20 cellular contexts compared by ENCODE assay signal in genomic region chr2:85414761-85415498, GRCh38. TPM values are rescaled to one million over a fixed set of nuclear protein-coding genes. Genes with fewer than 3 reads are reported as not detected.
DNase-seq lines count a peak whose midpoint lies in the region; ATAC-seq and TF ChIP-seq lines count a peak whose summit lies in the region.
"Had no signal": no experiment of that assay in that cellular context is flagged by ENCODE, and none has a peak within 500 bp of the region (broad histone marks: within the 10 kb centered on the region; RNA-seq: fewer than 3 reads in every experiment).

No MANE protein-coding gene starts in this region.

- CTCF ChIA-PET in A673 (lab: Charles Lee) = interaction anchor here (0.9 kb wide), 1 partner anchor 124 kb away, joined by 5 read pairs; the partner anchor contains the start of gene MAT2A

- no peak overlapping the region for H3K4me3 ChIP-seq in right cardiac atrium (ENCODE audit: low read length)
- H3K4me3 ChIP-seq in A673 (ENCODE audit: low read depth, low read length, poor library complexity, severe bottlenecking) = no peak overlapping the region

- no peaks in the 10 kb centered on the region for H3K27me3 ChIP-seq in right cardiac atrium (ENCODE audit: control insufficient read depth, insufficient read depth)
- H3K27me3 ChIP-seq in A673 (replicated peaks; ENCODE audit: insufficient read depth, low read depth, low read length, poor library complexity) = no peaks in the 10 kb centered on the region
- H3K27me3 ChIP-seq: neutrophil had no signal

- TF ChIP-seq CTCF in mesothelial cell of epicardium (IDR thresholded peaks at IDR 0.05; ENCODE audit: unreplicated experiment) = no peak
- TF ChIP-seq CTCF in A673 (conservative IDR thresholded peaks at IDR 0.05; ENCODE audit: low read depth, low read length) = no peak

- POLR2A ChIA-PET in A673 (lab: Charles Lee; ENCODE audit: low non-redundant PET) = no interaction called here

- H3K36me3 ChIP-seq in A673 (ENCODE audit: insufficient read depth, low read length, poor library complexity, severe bottlenecking) = no peaks in the 10 kb centered on the region
- H3K36me3 ChIP-seq: esophagus muscularis mucosa, left ventricle myocardium inferior, neutrophil had no signal

- no peak overlapping the region for H3K27ac ChIP-seq in right cardiac atrium (ENCODE audit: low read length)
- H3K27ac ChIP-seq in A673 (ENCODE audit: low read depth, low read length, poor library complexity, severe bottlenecking) = no peak overlapping the region
- H3K27ac ChIP-seq: HL-60, left ventricle myocardium inferior, neutrophil had no signal

- intact Hi-C loops in right cardiac atrium (cut with DNase I) = no loop called here
- intact Hi-C loops in A673 (cut with micrococcal nuclease; ENCODE audit: unreplicated experiment) = no loop called here

- no peak for ATAC-seq in activated naive CD8-positive, alpha-beta T cell treated with anti-CD3 and anti-CD28 coated beads, Interleukin-2, amount 50 U/mL, for 24 hours
- ATAC-seq in GM18519 (IDR thresholded peaks at IDR 0.05; ENCODE audit: low FRiP score, unreplicated experiment) = no peak
- no peak for ATAC-seq in right cardiac atrium
- no peak for ATAC-seq in HG03139 (IDR thresholded peaks at IDR 0.05; ENCODE audit: unreplicated experiment)
- ATAC-seq: stimulated activated naive CD8-positive, alpha-beta T cell treated with anti-CD3 and anti-CD28 coated beads, Interleukin-15, amount 100 ng/mL, for 72 hours had no signal

- no peaks in the 10 kb centered on the region for H3K4me1 ChIP-seq in right cardiac atrium (ENCODE audit: control insufficient read depth, insufficient read depth, low read length)
- peaks cover 44% of the 10 kb centered on the region for H3K4me1 ChIP-seq in A673 (ENCODE audit: insufficient read depth, low read length, poor library complexity, severe bottlenecking)

- peak overlapping the region; percentile 33 for H3K4me3 Mint-ChIP-seq in activated naive CD8-positive, alpha-beta T cell
- no peak overlapping the region for H3K4me3 Mint-ChIP-seq in activated naive CD8-positive, alpha-beta T cell treated with anti-CD3 and anti-CD28 coated beads for 36 hours
- no peak overlapping the region for H3K4me3 Mint-ChIP-seq in activated naive CD8-positive, alpha-beta T cell treated with anti-CD3 and anti-CD28 coated beads, Interleukin-2, amount 50 U/mL, for 24 hours
- peak overlapping the region; percentile 42 for H3K4me3 Mint-ChIP-seq in mesothelial cell of epicardium
- H3K4me3 Mint-ChIP-seq: central memory CD8-positive, alpha-beta T cell had no signal

- no peak for DNase-seq in activated naive CD8-positive, alpha-beta T cell treated with anti-CD3 and anti-CD28 coated beads for 36 hours
- no peak for DNase-seq in activated naive CD8-positive, alpha-beta T cell treated with anti-CD3 and anti-CD28 coated beads, Interleukin-2, amount 50 U/mL, for 24 hours
- no peak for DNase-seq in mesothelial cell of epicardium (ENCODE audit: low spot score in 2 of 2, unreplicated experiment in 2 of 2)
- DNase-seq in right cardiac atrium = no peak
- no peak for DNase-seq in A673 (ENCODE audit: low spot score)
- DNase-seq: activated naive CD4-positive, alpha-beta T cell treated with anti-CD3 and anti-CD28 coated beads, Interleukin-2, amount 50 U/mL, for 16 hours; DMS 273 treated with DMSO at 0.1 percent for 48 hours; hippocampal formation; left ventricle myocardium inferior; NCI-H2081; NCI-H774; SHP77 treated with DMSO at 0.1 percent for 48 hours; stimulated activated naive CD8-positive, alpha-beta T cell treated with anti-CD3 and anti-CD28 coated beads, Interleukin-15, amount 100 ng/mL, for 72 hours had no signal

- no peaks in the 10 kb centered on the region for H3K27me3 Mint-ChIP-seq in activated naive CD8-positive, alpha-beta T cell
- H3K27me3 Mint-ChIP-seq in activated naive CD8-positive, alpha-beta T cell treated with anti-CD3 and anti-CD28 coated beads for 36 hours = peaks cover 3% of the 10 kb centered on the region
- H3K27me3 Mint-ChIP-seq in activated naive CD8-positive, alpha-beta T cell treated with anti-CD3 and anti-CD28 coated beads, Interleukin-2, amount 50 U/mL, for 24 hours = no peaks in the 10 kb centered on the region
- H3K27me3 Mint-ChIP-seq in mesothelial cell of epicardium (ENCODE audit: low read depth) = no peaks in the 10 kb centered on the region
- H3K27me3 Mint-ChIP-seq: stimulated activated naive CD8-positive, alpha-beta T cell treated with anti-CD3 and anti-CD28 coated beads, Interleukin-15, amount 100 ng/mL, for 72 hours had no signal

- H3K9me3 Mint-ChIP-seq in activated naive CD8-positive, alpha-beta T cell (ENCODE audit: low read depth) = no peaks in the 10 kb centered on the region
- H3K9me3 Mint-ChIP-seq in activated naive CD8-positive, alpha-beta T cell treated with anti-CD3 and anti-CD28 coated beads for 36 hours = no peaks in the 10 kb centered on the region
- H3K9me3 Mint-ChIP-seq in activated naive CD8-positive, alpha-beta T cell treated with anti-CD3 and anti-CD28 coated beads, Interleukin-2, amount 50 U/mL, for 24 hours = no peaks in the 10 kb centered on the region
- H3K9me3 Mint-ChIP-seq in mesothelial cell of epicardium = no peaks in the 10 kb centered on the region
- H3K9me3 Mint-ChIP-seq: central memory CD8-positive, alpha-beta T cell; stimulated activated naive CD8-positive, alpha-beta T cell treated with anti-CD3 and anti-CD28 coated beads, Interleukin-15, amount 100 ng/mL, for 72 hours had no signal

- H3K4me1 Mint-ChIP-seq in activated naive CD8-positive, alpha-beta T cell (ENCODE audit: low read depth) = peaks cover 32% of the 10 kb centered on the region
- peaks cover 40% of the 10 kb centered on the region for H3K4me1 Mint-ChIP-seq in activated naive CD8-positive, alpha-beta T cell treated with anti-CD3 and anti-CD28 coated beads for 36 hours
- peaks cover 56% of the 10 kb centered on the region for H3K4me1 Mint-ChIP-seq in activated naive CD8-positive, alpha-beta T cell treated with anti-CD3 and anti-CD28 coated beads, Interleukin-2, amount 50 U/mL, for 24 hours
- H3K4me1 Mint-ChIP-seq in mesothelial cell of epicardium = peaks cover 40% of the 10 kb centered on the region

- no peaks in the 10 kb centered on the region for H3K36me3 Mint-ChIP-seq in activated naive CD8-positive, alpha-beta T cell
- H3K36me3 Mint-ChIP-seq in activated naive CD8-positive, alpha-beta T cell treated with anti-CD3 and anti-CD28 coated beads for 36 hours = no peaks in the 10 kb centered on the region
- no peaks in the 10 kb centered on the region for H3K36me3 Mint-ChIP-seq in activated naive CD8-positive, alpha-beta T cell treated with anti-CD3 and anti-CD28 coated beads, Interleukin-2, amount 50 U/mL, for 24 hours (ENCODE audit: low read depth)
- no peaks in the 10 kb centered on the region for H3K36me3 Mint-ChIP-seq in mesothelial cell of epicardium

- H3K9me3 ChIP-seq in right cardiac atrium (ENCODE audit: control insufficient read depth, low read length) = no peaks in the 10 kb centered on the region
- no peaks in the 10 kb centered on the region for H3K9me3 ChIP-seq in A673 (ENCODE audit: low read depth, low read length, poor library complexity, severe bottlenecking)
- H3K9me3 ChIP-seq: esophagus muscularis mucosa, left ventricle myocardium inferior, neutrophil had no signal

- no TSS peak for BruUV-seq in A673 (replicated peaks; lab: Mats Ljungman, UMichigan)

- no peak overlapping the region for H3K27ac Mint-ChIP-seq in activated naive CD8-positive, alpha-beta T cell
- H3K27ac Mint-ChIP-seq in activated naive CD8-positive, alpha-beta T cell treated with anti-CD3 and anti-CD28 coated beads for 36 hours = no peak overlapping the region
- peak overlapping the region; percentile 44 for H3K27ac Mint-ChIP-seq in activated naive CD8-positive, alpha-beta T cell treated with anti-CD3 and anti-CD28 coated beads, Interleukin-2, amount 50 U/mL, for 24 hours
- H3K27ac Mint-ChIP-seq in mesothelial cell of epicardium = peak overlapping the region; percentile 32
- H3K27ac Mint-ChIP-seq: stimulated activated naive CD8-positive, alpha-beta T cell treated with anti-CD3 and anti-CD28 coated beads, Interleukin-15, amount 100 ng/mL, for 72 hours had no signal

- whole genome bisulfite sequencing in right cardiac atrium = 90% methylated on average over 7 of the region's 7 CpGs

RNA-seq across cellular contexts. Expression of gene SH2D6, which starts 3.6 kb away (rescaled TPM):
- total RNA-seq in activated naive CD8-positive, alpha-beta T cell treated with anti-CD3 and anti-CD28 coated beads for 36 hours = 1 to 10 TPM in 1 of 2 experiments, under 1 TPM in 1; 0.74 to 1.2 TPM
- total RNA-seq in mesothelial cell of epicardium = 0.35 to 0.79 TPM (median 0.38 TPM) in 3 replicates
- total RNA-seq in right cardiac atrium = under 1 TPM in 3 of 4 donors, not detected in 1; 0.34 to 0.75 (median 0.62) TPM
- polyA plus RNA-seq in right cardiac atrium = 0.29 TPM
- 0.52 and 1.1 TPM in 2 replicates for total RNA-seq in A673 (2021)
- total RNA-seq: esophagus muscularis mucosa, left ventricle myocardium inferior had no signal

RNA-seq across cellular contexts. Expression of gene CAPG, which starts 4.8 kb away (rescaled TPM):
- 10 to 100 TPM; 18.1 to 19.8 TPM for total RNA-seq in activated naive CD8-positive, alpha-beta T cell treated with anti-CD3 and anti-CD28 coated beads for 36 hours
- total RNA-seq in mesothelial cell of epicardium (86.3 to 92.4 TPM (median 89.2 TPM) in 3 replicates), right cardiac atrium (10 to 100 TPM in 2 of 4 donors, 1 to 10 TPM in 2; 6.8 to 15.6 (median 12.3) TPM), A673 (2021) (152 and 156 TPM in 2 replicates)
- polyA plus RNA-seq in right cardiac atrium = 13.2 TPM

Comparison
In these comparisons a context has a peak if more than half of its experiments do, and no peak if none do; other contexts are left out.
1. H3K27ac Mint-ChIP-seq: peak in activated naive CD8-positive, alpha-beta T cell treated with anti-CD3 and anti-CD28 coated beads, Interleukin-2, amount 50 U/mL, for 24 hours (single experiment) and mesothelial cell of epicardium (single experiment); none in activated naive CD8-positive, alpha-beta T cell (single experiment) and activated naive CD8-positive, alpha-beta T cell treated with anti-CD3 and anti-CD28 coated beads for 36 hours (single experiment).
2. H3K4me3 Mint-ChIP-seq: peak in activated naive CD8-positive, alpha-beta T cell (single experiment) and mesothelial cell of epicardium (single experiment); none in activated naive CD8-positive, alpha-beta T cell treated with anti-CD3 and anti-CD28 coated beads for 36 hours (single experiment) and activated naive CD8-positive, alpha-beta T cell treated with anti-CD3 and anti-CD28 coated beads, Interleukin-2, amount 50 U/mL, for 24 hours (single experiment).